Comparison of ENCODE assay signal across 13 cellular contexts in the genomic region with DNA sequence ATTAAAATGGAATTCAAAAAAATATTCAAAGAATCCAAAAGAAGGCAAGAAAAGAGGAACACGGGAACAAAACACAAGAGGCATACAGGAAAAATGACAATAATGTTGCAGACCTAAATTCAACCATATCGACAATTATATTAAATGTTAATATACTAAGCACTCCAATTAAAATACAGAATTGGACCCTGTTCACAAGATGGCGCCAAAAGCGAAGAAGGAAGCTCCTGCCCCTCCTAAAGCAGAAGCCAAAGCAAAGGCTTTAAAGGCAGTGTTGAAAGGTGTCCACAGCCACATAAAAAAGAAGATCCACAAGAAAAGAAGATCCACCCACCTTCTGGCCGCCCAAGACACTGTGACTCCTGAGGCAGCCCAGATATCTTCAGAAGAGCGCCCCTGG. TPM values are rescaled to one million over a fixed set of nuclear protein-coding genes. Genes with fewer than 3 reads are reported as not detected.
DNase-seq lines count a peak whose midpoint lies in the region; ATAC-seq and TF ChIP-seq lines count a peak whose summit lies in the region.
"Had no signal": no experiment of that assay in that cellular context is flagged by ENCODE, and none has a peak within 500 bp of the region (broad histone marks: within the 10 kb centered on the region; RNA-seq: fewer than 3 reads in every experiment).

No MANE protein-coding gene starts in this region.

- DNase-seq in A673 (ENCODE audit: low spot score) (peak; percentile 22), HCT116 (ENCODE audit: low read depth, low spot score) (no peak), endodermal cell (no peak), NCI-H526 (lab: John Stamatoyannopoulos, UW) (no peak), D341Med (ENCODE audit: low spot score) (no peak)
- DNase-seq in activated CD8-positive, alpha-beta memory T cell treated with anti-CD3 and anti-CD28 coated beads, Interleukin-2, amount 50 U/mL, for 4 hours, result no peak
- DNase-seq: naive thymus-derived CD8-positive, alpha-beta T cell; NCI-H1048 had no signal

- H3K9me3 ChIP-seq in A673 (ENCODE audit: low read depth, low read length, poor library complexity, severe bottlenecking) (no peaks in the 10 kb centered on the region), HCT116 (ENCODE audit: control insufficient read depth in 1 of 2, insufficient read depth in 1 of 2, low read depth in 1 of 2, low read length in 2 of 2) (no peaks in the 10 kb centered on the region), OCI-LY3 (ENCODE audit: insufficient read depth, low read length) (no peaks in the 10 kb centered on the region), endodermal cell (ENCODE audit: control insufficient read depth, low read length) (no peaks in the 10 kb centered on the region)
- H3K9me3 ChIP-seq: thoracic aorta had no signal

- RAD21 ChIA-PET in HCT116 (lab: Charles Lee; ENCODE audit: low non-redundant PET in 1 of 2, low total read pairs in 2 of 2, uncharacterized antibody in 2 of 2, unreplicated experiment in 2 of 2), result interaction anchor here in 1 of 2 experiments (0.6 kb wide), 1 partner anchor 117 kb away, joined by 3 read pairs; no protein-coding TSS in a partner anchor

- H2AFZ ChIP-seq in HCT116 (ENCODE audit: low read depth, low read length, poor library complexity, severe bottlenecking), result peak overlapping the region; percentile 7
- no peak overlapping the region for H2AFZ ChIP-seq in OCI-LY3 (ENCODE audit: low read depth, low read length)

- H3K9me2 ChIP-seq in HCT116 (ENCODE audit: insufficient read depth), result no peaks in the 10 kb centered on the region

- H3K36me3 ChIP-seq in A673 (ENCODE audit: insufficient read depth, low read length, poor library complexity, severe bottlenecking) (no peaks in the 10 kb centered on the region), HCT116 (ENCODE audit: control insufficient read depth in 1 of 2, insufficient read depth in 2 of 2, low read length in 2 of 2) (no peaks in the 10 kb centered on the region), OCI-LY3 (replicated peaks; ENCODE audit: low read depth, low read length) (no peaks in the 10 kb centered on the region), endodermal cell (ENCODE audit: control insufficient read depth, insufficient read depth, low read length) (no peaks in the 10 kb centered on the region)
- H3K36me3 ChIP-seq: thoracic aorta had no signal

- H3K4me2 ChIP-seq in HCT116 (ENCODE audit: low read length) (no peak overlapping the region), OCI-LY3 (ENCODE audit: low read length) (no peak overlapping the region)

- ATAC-seq in HCT116 (0 out of 2 replicates have a peak, but pooled peaks have one; percentile 20), GM21723 (IDR thresholded peaks at IDR 0.05; ENCODE audit: unreplicated experiment) (no peak)
- ATAC-seq: esophagus mucosa; naive thymus-derived CD8-positive, alpha-beta T cell had no signal

- H3K9me3 Mint-ChIP-seq in endodermal cell, result peaks cover 8% of the 10 kb centered on the region

- H3K4me3 ChIP-seq in A673 (ENCODE audit: low read depth, low read length, poor library complexity, severe bottlenecking) (no peak overlapping the region), HCT116 (replicated peaks in 1 of 2; ENCODE audit: low read depth in 1 of 2, low read length in 2 of 2) (no peak overlapping the region), OCI-LY3 (ENCODE audit: low read length) (no peak overlapping the region), endodermal cell (ENCODE audit: low read length) (no peak overlapping the region)
- H3K4me3 ChIP-seq: thoracic aorta had no signal

- intact Hi-C loops in A673 (cut with micrococcal nuclease; ENCODE audit: unreplicated experiment), result no loop called here
- intact Hi-C loops in HCT116 (cut with micrococcal nuclease), result no loop called here

- no peaks in the 10 kb centered on the region for H3K79me2 ChIP-seq in HCT116 (ENCODE audit: insufficient read depth, low read length)
- H3K79me2 ChIP-seq in OCI-LY3 (ENCODE audit: low read length), result no peaks in the 10 kb centered on the region

- no peak overlapping the region for H3K4me3 Mint-ChIP-seq in endodermal cell
- H3K4me3 Mint-ChIP-seq: naive thymus-derived CD8-positive, alpha-beta T cell had no signal

- CTCF ChIA-PET in A673 (lab: Charles Lee), result interaction anchor here (0.5 kb wide), 1 partner anchor 254 kb away, joined by 4 read pairs; no protein-coding TSS in a partner anchor
- CTCF ChIA-PET in HCT116 (lab: Charles Lee), result interaction anchor here (1.0 kb wide), 1 partner anchor 255 kb away, joined by 4 read pairs; no protein-coding TSS in a partner anchor

- POLR2A ChIA-PET in A673 (lab: Charles Lee; ENCODE audit: low non-redundant PET), result no interaction called here
- POLR2A ChIA-PET in HCT116 (lab: Charles Lee), result no interaction called here

- TF ChIP-seq CTCF in A673 (conservative IDR thresholded peaks at IDR 0.05; ENCODE audit: low read depth, low read length) (peak; percentile 45), HCT116 (IDR thresholded peaks at IDR 0.05 in 2 of 3, conservative IDR thresholded peaks at IDR 0.05 in 1 of 3; ENCODE audit: borderline replicate concordance in 1 of 3, insufficient read depth in 1 of 3, low read depth in 2 of 3, low read length in 2 of 3) (peak in 1 of 3 experiments; percentile 33; a peak in 1 of 6 replicates), OCI-LY3 (IDR thresholded peaks at IDR 0.05; ENCODE audit: low read depth, low read length) (peak; percentile 20; the same call in 1 of the 2 replicates), endodermal cell (conservative IDR thresholded peaks at IDR 0.05) (peak; percentile 53)

- no peaks in the 10 kb centered on the region for H3K36me3 Mint-ChIP-seq in endodermal cell (ENCODE audit: low read depth)
- H3K36me3 Mint-ChIP-seq: naive thymus-derived CD8-positive, alpha-beta T cell had no signal

- H3K9ac ChIP-seq in HCT116 (ENCODE audit: low read length) (no peak overlapping the region), OCI-LY3 (ENCODE audit: low read length) (no peak overlapping the region), endodermal cell (ENCODE audit: extremely low read depth, low read length, poor library complexity, severe bottlenecking) (no peak overlapping the region)

- 87 to 96% methylated on average over 4 to 6 of the region's 6 CpGs for WGBS in endodermal cell (ENCODE audit: insufficient coverage in 1 of 2, insufficient read length in 1 of 2), 2 experiments

- BruUV-seq in A673 (replicated peaks; lab: Mats Ljungman, UMichigan), result no TSS peak
- BruUV-seq in HCT116 (replicated peaks; lab: Mats Ljungman, UMichigan), result no TSS peak

- H4K20me1 ChIP-seq in HCT116 (ENCODE audit: insufficient read depth) (no peaks in the 10 kb centered on the region), OCI-LY3 (ENCODE audit: insufficient read depth, low read length) (no peaks in the 10 kb centered on the region)

- TF ChIP-seq RAD21 in HCT116 (IDR thresholded peaks at IDR 0.05; ENCODE audit: low read depth), result peak; percentile 45; the same call in 1 of the 2 replicates

- H3K27ac ChIP-seq in A673 (ENCODE audit: low read depth, low read length, poor library complexity, severe bottlenecking), result no peak overlapping the region
- no peak overlapping the region for H3K27ac ChIP-seq in HCT116 (ENCODE audit: low read depth, low read length)
- H3K27ac ChIP-seq in OCI-LY3 (ENCODE audit: low read length), result no peak overlapping the region
- no peak overlapping the region for H3K27ac ChIP-seq in endodermal cell (ENCODE audit: low read depth, low read length)
- H3K27ac ChIP-seq: thoracic aorta had no signal

- H3K4me1 Mint-ChIP-seq in endodermal cell, result peaks cover 13% of the 10 kb centered on the region

- no peak for TF ChIP-seq POLR2A in HCT116 (IDR thresholded peaks at IDR 0.05; ENCODE audit: borderline replicate concordance, extremely low read depth, insufficient read depth, insufficient read length)

- peaks cover 7% of the 10 kb centered on the region for H3K27me3 ChIP-seq in A673 (replicated peaks; ENCODE audit: insufficient read depth, low read depth, low read length, poor library complexity)
- no peaks in the 10 kb centered on the region for H3K27me3 ChIP-seq in HCT116 (ENCODE audit: insufficient read depth, low read length)
- no peaks in the 10 kb centered on the region for H3K27me3 ChIP-seq in OCI-LY3 (ENCODE audit: low read depth, low read length)
- H3K27me3 ChIP-seq in endodermal cell (ENCODE audit: control insufficient read depth, insufficient read depth, low read length, poor library complexity, severe bottlenecking), result no peaks in the 10 kb centered on the region

- H3K27ac Mint-ChIP-seq in endodermal cell, result no peak overlapping the region

- H3K4me1 ChIP-seq in A673 (ENCODE audit: insufficient read depth, low read length, poor library complexity, severe bottlenecking) (peaks cover 16% of the 10 kb centered on the region), HCT116 (ENCODE audit: control insufficient read depth in 1 of 2, insufficient read depth in 2 of 2, low read length in 2 of 2) (no peaks in the 10 kb centered on the region), OCI-LY3 (ENCODE audit: low read length) (no peaks in the 10 kb centered on the region), endodermal cell (ENCODE audit: control insufficient read depth, insufficient read depth, low read length) (no peaks in the 10 kb centered on the region)

- peaks cover 8% of the 10 kb centered on the region for H3K27me3 Mint-ChIP-seq in endodermal cell (ENCODE audit: insufficient read depth)

TF ChIP-seq in HCT116, 20 proteins besides CTCF, POLR2A, EP300 and RAD21 (continues in another document):
- TF ChIP-seq SIN3A (IDR thresholded peaks at IDR 0.05; ENCODE audit: low read depth), result no peak
- no peak for TF ChIP-seq EGR1 (IDR thresholded peaks at IDR 0.05; ENCODE audit: low read depth)
- TF ChIP-seq ZNF274 (IDR thresholded peaks at IDR 0.05; ENCODE audit: low read depth, low read length), result no peak
- TF ChIP-seq ELF1 (IDR thresholded peaks at IDR 0.05; ENCODE audit: borderline replicate concordance, low read depth), result no peak
- no peak for TF ChIP-seq SP1 (IDR thresholded peaks at IDR 0.05; ENCODE audit: low read depth)
- TF ChIP-seq, protein P1, sequence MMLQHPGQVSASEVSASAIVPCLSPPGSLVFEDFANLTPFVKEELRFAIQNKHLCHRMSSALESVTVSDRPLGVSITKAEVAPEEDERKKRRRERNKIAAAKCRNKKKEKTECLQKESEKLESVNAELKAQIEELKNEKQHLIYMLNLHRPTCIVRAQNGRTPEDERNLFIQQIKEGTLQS (IDR thresholded peaks at IDR 0.05), result no peak

RNA-seq across cellular contexts. Expression of a gene that starts 6.3 kb away (rescaled TPM):
- total RNA-seq in A673 (2021) (not detected in 2 replicates), HCT116 (2021; ENCODE audit: unreplicated experiment) (0.25 TPM), endodermal cell (under 1 TPM in 1 of 2 donors, not detected in 1; 0.35 TPM)
- 0.29 TPM in 1 of 2 replicates, not detected in the other for polyA plus RNA-seq in HCT116 (2012)
- polyA plus RNA-seq in endodermal cell (2013, experiment 1 of 2), result 0.32 TPM
- not detected for polyA plus RNA-seq in endodermal cell (2013, experiment 2 of 2)

RNA-seq across cellular contexts. Expression of a gene that starts 26.5 kb away (rescaled TPM):
- not detected in 2 replicates for total RNA-seq in A673 (2021)
- not detected for total RNA-seq in HCT116 (2021; ENCODE audit: unreplicated experiment)
- polyA plus RNA-seq in HCT116 (2012), result not detected in 2 replicates
- total RNA-seq in endodermal cell, result under 1 TPM; 0.18 to 0.29 TPM
- not detected for polyA plus RNA-seq in endodermal cell (2013, experiment 1 of 2)
- not detected for polyA plus RNA-seq in endodermal cell (2013, experiment 2 of 2)

RNA-seq across cellular contexts. Expression of a gene that starts 36.4 kb away (rescaled TPM):
- total RNA-seq in A673 (2021), result not detected in 2 replicates
- 0.07 TPM for total RNA-seq in HCT116 (2021; ENCODE audit: unreplicated experiment)
- 0.07 and 0.27 TPM in 2 replicates for polyA plus RNA-seq in HCT116 (2012)
- total RNA-seq in endodermal cell, result 1 to 10 TPM; 3.9 to 8.4 TPM
- 1.5 TPM for polyA plus RNA-seq in endodermal cell (2013, experiment 1 of 2)
- 0.66 TPM for polyA plus RNA-seq in endodermal cell (2013, experiment 2 of 2)
- total RNA-seq: lower leg skin; naive thymus-derived CD8-positive, alpha-beta T cell; thoracic aorta had no signal
